In genomic region chr19:1621021-1621420, GRCh38 we compare ENCODE assay signal across 22 cellular contexts.
"Had no signal": no experiment of that assay in that cellular context is flagged by ENCODE, and none has a peak within 500 bp of the region (broad histone marks: within the 10 kb centered on the region; RNA-seq: fewer than 3 reads in every experiment).

No MANE protein-coding gene starts in this region.

- DNase-seq: activated CD4-positive, alpha-beta T cell treated with anti-CD3 and anti-CD28 coated beads for 1 hour; activated CD4-positive, alpha-beta T cell treated with anti-CD3 and anti-CD28 coated beads, Interleukin-2, amount 50 U/mL, for 1 hour; activated gamma-delta T cell treated with Interleukin-2 at 50 U/mL for 16 hours; activated T-cell treated with anti-CD3 and anti-CD28 coated beads, Interleukin-2, amount 50 U/mL, for 1 hour; aorta; brain microvascular endothelial cell; caudate nucleus; dermis blood vessel endothelial cell; effector CD8-positive, alpha-beta T cell; erythroblast; foreskin fibroblast; left ventricle myocardium inferior; mammary epithelial cell; naive thymus-derived CD8-positive, alpha-beta T cell; ovary; stimulated activated CD4-positive, alpha-beta T cell treated with anti-CD3 and anti-CD28 coated beads, Interleukin-4, amount 100 ng/mL, for 24 hours; stimulated activated naive CD8-positive, alpha-beta T cell treated with anti-CD3 and anti-CD28 coated beads, Interleukin-15, amount 100 ng/mL, for 72 hours; tibial artery; uterus had no signal

- ATAC-seq: activated naive CD4-positive, alpha-beta T cell treated with anti-CD3 and anti-CD28 coated beads, Interleukin-2, amount 50 U/mL, for 72 hours; naive thymus-derived CD8-positive, alpha-beta T cell had no signal

- H3K4me3 ChIP-seq: left ventricle myocardium inferior, ovary, prostate gland, tibial artery, uterus had no signal

- H3K4me1 ChIP-seq: prostate gland, uterus had no signal

- H3K36me3 ChIP-seq: ovary, uterus had no signal

- H3K27ac ChIP-seq: brain microvascular endothelial cell, left ventricle myocardium inferior, ovary, prostate gland, tibial artery, uterus, VCaP had no signal

- H3K9me3 ChIP-seq: left ventricle myocardium inferior, ovary, prostate gland, tibial artery, uterus had no signal

- H3K27me3 ChIP-seq: brain microvascular endothelial cell, ovary, tibial artery, uterus had no signal
